In genomic region chr10:28293238-28294168, GRCh38 we compare ENCODE assay signal across 2 cellular contexts.
TF ChIP-seq lines count a peak whose summit lies in the region.

No MANE protein-coding gene starts in this region.

TF ChIP-seq in SK-N-SH, 30 proteins besides CTCF, POLR2A, EP300 and RAD21 (continued from another document):
- TF ChIP-seq, protein P1, sequence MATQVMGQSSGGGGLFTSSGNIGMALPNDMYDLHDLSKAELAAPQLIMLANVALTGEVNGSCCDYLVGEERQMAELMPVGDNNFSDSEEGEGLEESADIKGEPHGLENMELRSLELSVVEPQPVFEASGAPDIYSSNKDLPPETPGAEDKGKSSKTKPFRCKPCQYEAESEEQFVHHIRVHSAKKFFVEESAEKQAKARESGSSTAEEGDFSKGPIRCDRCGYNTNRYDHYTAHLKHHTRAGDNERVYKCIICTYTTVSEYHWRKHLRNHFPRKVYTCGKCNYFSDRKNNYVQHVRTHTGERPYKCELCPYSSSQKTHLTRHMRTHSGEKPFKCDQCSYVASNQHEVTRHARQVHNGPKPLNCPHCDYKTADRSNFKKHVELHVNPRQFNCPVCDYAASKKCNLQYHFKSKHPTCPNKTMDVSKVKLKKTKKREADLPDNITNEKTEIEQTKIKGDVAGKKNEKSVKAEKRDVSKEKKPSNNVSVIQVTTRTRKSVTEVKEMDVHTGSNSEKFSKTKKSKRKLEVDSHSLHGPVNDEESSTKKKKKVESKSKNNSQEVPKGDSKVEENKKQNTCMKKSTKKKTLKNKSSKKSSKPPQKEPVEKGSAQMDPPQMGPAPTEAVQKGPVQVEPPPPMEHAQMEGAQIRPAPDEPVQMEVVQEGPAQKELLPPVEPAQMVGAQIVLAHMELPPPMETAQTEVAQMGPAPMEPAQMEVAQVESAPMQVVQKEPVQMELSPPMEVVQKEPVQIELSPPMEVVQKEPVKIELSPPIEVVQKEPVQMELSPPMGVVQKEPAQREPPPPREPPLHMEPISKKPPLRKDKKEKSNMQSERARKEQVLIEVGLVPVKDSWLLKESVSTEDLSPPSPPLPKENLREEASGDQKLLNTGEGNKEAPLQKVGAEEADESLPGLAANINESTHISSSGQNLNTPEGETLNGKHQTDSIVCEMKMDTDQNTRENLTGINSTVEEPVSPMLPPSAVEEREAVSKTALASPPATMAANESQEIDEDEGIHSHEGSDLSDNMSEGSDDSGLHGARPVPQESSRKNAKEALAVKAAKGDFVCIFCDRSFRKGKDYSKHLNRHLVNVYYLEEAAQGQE (IDR thresholded peaks at IDR 0.05; ENCODE audit: low read depth, low read length), result no peak
- no peak for TF ChIP-seq MEF2A (IDR thresholded peaks at IDR 0.05; ENCODE audit: borderline replicate concordance, low read depth)
- no peak for TF ChIP-seq USF1 (IDR thresholded peaks at IDR 0.05; ENCODE audit: borderline replicate concordance, low read depth)
- no peak for TF ChIP-seq RFX5 (IDR thresholded peaks at IDR 0.05; ENCODE audit: low read length)
- no peak for TF ChIP-seq USF2 (IDR thresholded peaks at IDR 0.05; ENCODE audit: borderline replicate concordance, low read depth, low read length)
- TF ChIP-seq NFIC (IDR thresholded peaks at IDR 0.05; ENCODE audit: borderline replicate concordance), result no peak
- no peak for TF ChIP-seq TEAD4 (IDR thresholded peaks at IDR 0.05; ENCODE audit: borderline replicate concordance, insufficient read depth)
- TF ChIP-seq TAF1 (IDR thresholded peaks at IDR 0.05; ENCODE audit: borderline replicate concordance, low read depth, low read length), result no peak
- TF ChIP-seq NRF1 (IDR thresholded peaks at IDR 0.05; ENCODE audit: low read depth, low read length), result no peak
- no peak for TF ChIP-seq SMC3 (IDR thresholded peaks at IDR 0.05; ENCODE audit: low read depth, low read length)
- TF ChIP-seq POLR2AphosphoS5 (IDR thresholded peaks at IDR 0.05; ENCODE audit: low read depth, low read length), result no peak
- TF ChIP-seq FOSL2 (IDR thresholded peaks at IDR 0.05; ENCODE audit: borderline replicate concordance, low read depth), result no peak
- TF ChIP-seq, protein P2, sequence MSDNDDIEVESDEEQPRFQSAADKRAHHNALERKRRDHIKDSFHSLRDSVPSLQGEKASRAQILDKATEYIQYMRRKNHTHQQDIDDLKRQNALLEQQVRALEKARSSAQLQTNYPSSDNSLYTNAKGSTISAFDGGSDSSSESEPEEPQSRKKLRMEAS (IDR thresholded peaks at IDR 0.05; ENCODE audit: low read depth), result no peak
- TF ChIP-seq, protein P3, sequence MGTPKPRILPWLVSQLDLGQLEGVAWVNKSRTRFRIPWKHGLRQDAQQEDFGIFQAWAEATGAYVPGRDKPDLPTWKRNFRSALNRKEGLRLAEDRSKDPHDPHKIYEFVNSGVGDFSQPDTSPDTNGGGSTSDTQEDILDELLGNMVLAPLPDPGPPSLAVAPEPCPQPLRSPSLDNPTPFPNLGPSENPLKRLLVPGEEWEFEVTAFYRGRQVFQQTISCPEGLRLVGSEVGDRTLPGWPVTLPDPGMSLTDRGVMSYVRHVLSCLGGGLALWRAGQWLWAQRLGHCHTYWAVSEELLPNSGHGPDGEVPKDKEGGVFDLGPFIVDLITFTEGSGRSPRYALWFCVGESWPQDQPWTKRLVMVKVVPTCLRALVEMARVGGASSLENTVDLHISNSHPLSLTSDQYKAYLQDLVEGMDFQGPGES (IDR thresholded peaks at IDR 0.05; ENCODE audit: low read depth, low read length), result no peak
- TF ChIP-seq FOXM1 (IDR thresholded peaks at IDR 0.05; ENCODE audit: low read depth), result no peak
- no peak for TF ChIP-seq EZH2phosphoT487 (IDR thresholded peaks at IDR 0.05; ENCODE audit: borderline replicate concordance, low read depth)
- TF ChIP-seq RXRA (IDR thresholded peaks at IDR 0.05; ENCODE audit: borderline replicate concordance, low read depth), result no peak
- TF ChIP-seq RCOR1 (IDR thresholded peaks at IDR 0.05; ENCODE audit: low read length), result no peak

TF ChIP-seq in HEK293T, 16 proteins besides CTCF, POLR2A, EP300 and RAD21 (continued from another document):
- TF ChIP-seq ZNF384 (IDR thresholded peaks at IDR 0.05), result no peak
- TF ChIP-seq PKNOX1 (IDR thresholded peaks at IDR 0.05), result no peak
- TF ChIP-seq FOXA1 (IDR thresholded peaks at IDR 0.05), result no peak
- no peak for TF ChIP-seq SUZ12 (IDR thresholded peaks at IDR 0.05)
- no peak for TF ChIP-seq FOXM1 (IDR thresholded peaks at IDR 0.05; ENCODE audit: borderline replicate concordance)
- TF ChIP-seq LEF1 (IDR thresholded peaks at IDR 0.05; ENCODE audit: borderline replicate concordance), result no peak
- no peak for TF ChIP-seq BHLHE40 (IDR thresholded peaks at IDR 0.05; ENCODE audit: borderline replicate concordance)
- no peak for TF ChIP-seq HDGF (IDR thresholded peaks at IDR 0.05; ENCODE audit: borderline replicate concordance)
- no peak for TF ChIP-seq NFRKB (IDR thresholded peaks at IDR 0.05)
- TF ChIP-seq TARDBP (IDR thresholded peaks at IDR 0.05), result no peak
- no peak for TF ChIP-seq FOXK2 (IDR thresholded peaks at IDR 0.05)
TF ChIP-seq in HEK293T: peak in this region for 0.
